27 cellular contexts compared by ENCODE assay signal in genomic region chr5:148902478-148902877, GRCh38.
"Had no signal": no experiment of that assay in that cellular context is flagged by ENCODE, and none has a peak within 500 bp of the region (broad histone marks: within the 10 kb centered on the region; RNA-seq: fewer than 3 reads in every experiment).

No MANE protein-coding gene starts in this region.

- H3K27ac Mint-ChIP-seq: activated CD8-positive, alpha-beta T cell treated with anti-CD3 and anti-CD28 coated beads for 36 hours; activated naive CD4-positive, alpha-beta T cell treated with anti-CD3 and anti-CD28 coated beads, Interleukin-2, amount 10 ng/mL, durations not matched to agents 7 days and 5 days; activated naive CD8-positive, alpha-beta T cell treated with anti-CD3 and anti-CD28 coated beads for 36 hours; activated T-cell treated with anti-CD3 and anti-CD28 coated beads, Interleukin-2, amount 50 U/mL, for 72 hours; activated T-helper 2 cell treated with anti-CD3 and anti-CD28 coated beads, Interferon-gamma antibody, Interleukin-2, Interleukin-4, amounts not matched to agents 10 μg/mL and 5 μg/mL and 100 μg/mL, durations not matched to agents 14 hours and 24 hours and 36 hours; T-cell had no signal

- ATAC-seq: activated CD4-positive, CD25-positive, alpha-beta regulatory T cell treated with anti-CD3 and anti-CD28 coated beads, Interleukin-2, amount 50 U/mL, for 24 hours; activated CD8-positive, alpha-beta T cell treated with anti-CD3 and anti-CD28 coated beads for 36 hours; activated T-cell treated with anti-CD3 and anti-CD28 coated beads, Interleukin-2, amount 50 U/mL, for 72 hours; Panc1; Right ventricle myocardium inferior; T-cell had no signal

- H3K4me1 Mint-ChIP-seq: activated naive CD4-positive, alpha-beta T cell treated with anti-CD3 and anti-CD28 coated beads, Interleukin-2, amount 10 ng/mL, durations not matched to agents 7 days and 5 days had no signal

- H3K9me3 Mint-ChIP-seq: activated CD8-positive, alpha-beta T cell treated with anti-CD3 and anti-CD28 coated beads for 36 hours; activated naive CD4-positive, alpha-beta T cell treated with anti-CD3 and anti-CD28 coated beads, Interleukin-2, amount 10 ng/mL, durations not matched to agents 7 days and 5 days; activated naive CD8-positive, alpha-beta T cell treated with anti-CD3 and anti-CD28 coated beads for 36 hours; activated T-cell treated with anti-CD3 and anti-CD28 coated beads, Interleukin-2, amount 50 U/mL, for 72 hours; activated T-helper 2 cell treated with anti-CD3 and anti-CD28 coated beads, Interferon-gamma antibody, Interleukin-2, Interleukin-4, amounts not matched to agents 10 μg/mL and 5 μg/mL and 100 μg/mL, durations not matched to agents 14 hours and 24 hours and 36 hours; T-cell had no signal

- H3K4me3 ChIP-seq: SK-N-MC had no signal

- DNase-seq: activated CD4-positive, alpha-beta T cell treated with anti-CD3 and anti-CD28 coated beads for 4 hours; activated CD8-positive, alpha-beta memory T cell treated with anti-CD3 and anti-CD28 coated beads, Interleukin-2, amount 50 U/mL, for 4 hours; activated CD8-positive, alpha-beta T cell treated with anti-CD3 and anti-CD28 coated beads for 36 hours; activated gamma-delta T cell treated with Interleukin-2 at 50 U/mL for 16 hours; activated naive CD4-positive, alpha-beta T cell treated with anti-CD3 and anti-CD28 coated beads, Interleukin-2, amount 10 ng/mL, durations not matched to agents 7 days and 5 days; activated naive CD8-positive, alpha-beta T cell treated with anti-CD3 and anti-CD28 coated beads for 36 hours; activated T-cell treated with anti-CD3 and anti-CD28 coated beads, Interleukin-2, amount 50 U/mL, for 72 hours; Kasumi-1; NCI-H1048; NCI-H1930; NCI-H2107; NCI-H2171 treated with DMSO at 0.1 percent for 48 hours; NCI-H226; NCI-H526; NCI-H774; NK-92 treated with Interleukin-12 subunit alpha and Interleukin-12 subunit beta, amount 100 ng/mL, for 24 hours; OCI-M1; RPMI8226; T-cell; T-helper 2 cell; T1000; WERI-Rb-1 had no signal

- H3K36me3 ChIP-seq: WERI-Rb-1 had no signal

- H3K27ac ChIP-seq: SK-N-MC, WERI-Rb-1 had no signal

- H3K36me3 Mint-ChIP-seq: activated naive CD4-positive, alpha-beta T cell treated with anti-CD3 and anti-CD28 coated beads, Interleukin-2, amount 10 ng/mL, durations not matched to agents 7 days and 5 days; activated naive CD8-positive, alpha-beta T cell treated with anti-CD3 and anti-CD28 coated beads for 36 hours; T-cell had no signal

- H3K27me3 Mint-ChIP-seq: activated naive CD4-positive, alpha-beta T cell treated with anti-CD3 and anti-CD28 coated beads, Interleukin-2, amount 10 ng/mL, durations not matched to agents 7 days and 5 days; activated naive CD8-positive, alpha-beta T cell treated with anti-CD3 and anti-CD28 coated beads for 36 hours; T-cell had no signal

- H3K4me3 Mint-ChIP-seq: activated CD8-positive, alpha-beta T cell treated with anti-CD3 and anti-CD28 coated beads for 36 hours; activated naive CD4-positive, alpha-beta T cell treated with anti-CD3 and anti-CD28 coated beads, Interleukin-2, amount 10 ng/mL, durations not matched to agents 7 days and 5 days; activated naive CD8-positive, alpha-beta T cell treated with anti-CD3 and anti-CD28 coated beads for 36 hours; activated T-cell treated with anti-CD3 and anti-CD28 coated beads, Interleukin-2, amount 50 U/mL, for 72 hours; T-cell had no signal
